1 cellular context compared by ENCODE assay signal in the genomic region with DNA sequence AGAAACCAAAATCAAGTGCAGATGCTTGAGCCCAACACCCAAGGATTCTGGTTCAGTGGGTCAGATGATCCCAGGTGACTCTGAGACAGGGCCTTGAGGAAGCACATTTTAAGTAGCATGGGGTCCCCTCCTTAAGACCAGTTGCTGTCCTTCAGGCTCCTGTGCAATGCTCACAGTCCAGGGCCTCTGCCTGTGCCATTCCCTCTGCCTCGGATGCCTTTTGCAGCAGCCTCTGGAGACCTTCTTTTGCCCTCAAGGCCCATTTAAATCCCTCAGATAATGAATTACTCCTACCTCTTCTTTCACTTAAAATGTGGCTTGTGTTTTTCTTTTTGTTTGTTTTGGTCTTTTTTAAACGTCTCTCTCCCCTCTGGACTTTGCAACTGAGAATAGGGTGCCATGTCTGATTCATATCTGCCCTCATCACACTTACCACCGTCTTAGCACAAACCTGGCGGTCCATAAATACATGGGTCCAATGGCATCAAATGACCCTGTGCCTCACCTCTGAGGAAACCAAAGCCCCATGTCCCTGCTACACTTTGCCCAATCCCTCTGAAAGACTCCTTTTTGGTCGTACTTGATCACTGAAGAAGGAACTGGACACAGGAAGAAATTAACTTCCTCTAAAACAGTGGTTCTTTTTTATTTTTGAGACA.
TF ChIP-seq lines count a peak whose summit lies in the region.

No MANE protein-coding gene starts in this region.

TF ChIP-seq in GM12878, 131 proteins besides CTCF, POLR2A, EP300 and RAD21:
- TF ChIP-seq NBN (IDR thresholded peaks at IDR 0.05) = no peak
- no peak for TF ChIP-seq MAX (IDR thresholded peaks at IDR 0.05; ENCODE audit: low read depth, low read length)
- TF ChIP-seq MEF2B (IDR thresholded peaks at IDR 0.05; ENCODE audit: partially characterized antibody, poor library complexity, severe bottlenecking) = no peak
- TF ChIP-seq SUPT20H (IDR thresholded peaks at IDR 0.05; ENCODE audit: borderline replicate concordance, control insufficient read depth, low read depth, low read length) = no peak
- TF ChIP-seq CREM (IDR thresholded peaks at IDR 0.05; ENCODE audit: low read depth) = no peak
TF ChIP-seq in GM12878: peak in this region for 0.
